8 cellular contexts compared by ENCODE assay signal in the genomic region with DNA sequence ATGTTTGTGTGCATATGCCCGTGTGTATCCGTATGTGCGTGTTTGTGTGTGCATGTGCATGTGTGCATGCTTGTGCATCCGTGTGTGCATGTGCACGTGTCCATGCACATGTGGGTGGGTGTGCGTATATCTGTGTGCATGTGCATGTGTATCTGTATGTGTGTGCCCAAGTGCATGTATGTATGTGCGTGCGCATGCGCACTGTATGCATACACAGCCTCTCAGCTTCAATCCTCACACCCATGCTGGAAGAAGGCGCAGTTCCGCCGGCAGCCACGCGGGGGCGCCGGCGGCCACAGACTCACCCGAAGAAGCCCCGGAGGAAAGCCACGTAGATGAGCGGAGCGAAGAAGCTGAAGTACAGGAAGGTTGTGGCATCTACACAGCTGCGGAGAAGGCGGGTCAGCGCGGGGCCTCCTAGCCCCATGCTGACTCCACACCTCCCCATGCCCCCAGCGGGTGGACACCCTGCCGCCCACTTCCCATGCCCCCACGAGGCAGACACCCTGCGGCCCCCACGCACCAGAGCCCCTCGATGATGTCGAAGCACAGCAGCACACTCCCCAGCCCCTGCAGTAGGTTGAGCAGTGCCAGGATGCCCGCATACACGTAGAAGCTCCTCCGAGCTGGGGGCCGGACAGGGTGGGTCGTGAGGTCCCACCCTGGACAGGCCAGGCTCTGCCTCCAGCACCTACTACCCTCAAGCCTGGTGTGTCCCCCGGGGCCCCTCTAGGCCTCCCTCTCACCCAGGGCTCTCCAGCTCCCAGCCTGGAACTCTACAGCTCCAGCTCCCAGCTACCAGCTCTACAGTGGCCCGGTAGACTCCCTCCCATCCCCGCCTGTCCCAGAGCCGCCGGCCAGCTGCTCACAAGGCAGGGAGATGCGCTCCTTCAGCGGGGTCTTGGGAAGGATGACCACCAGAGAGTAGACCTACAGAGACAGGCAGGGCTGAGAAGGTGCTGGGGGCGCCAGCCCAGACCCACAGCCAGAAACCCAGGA. TPM values are rescaled to one million over a fixed set of nuclear protein-coding genes. Genes with fewer than 3 reads are reported as not detected.
DNase-seq lines count a peak whose midpoint lies in the region; ATAC-seq and TF ChIP-seq lines count a peak whose summit lies in the region.

No MANE protein-coding gene starts in this region.

- intact Hi-C loops in colonic mucosa (cut with DNase I) (loop anchor here (10.0 kb wide), 1 partner anchor 260 kb away; no protein-coding TSS in a partner anchor), right lobe of liver (cut with DNase I) (no loop called here)

- H3K9ac ChIP-seq in colonic mucosa (ENCODE audit: low read depth in 2 of 2, low read length in 2 of 2), result no peak overlapping the region

- H3K4me3 ChIP-seq in colonic mucosa (no peak overlapping the region), right lobe of liver (no peak overlapping the region)

- ATAC-seq in GM19452 (IDR thresholded peaks at IDR 0.05; ENCODE audit: unreplicated experiment), result peak; percentile 75
- ATAC-seq in HG03565 (IDR thresholded peaks at IDR 0.05; ENCODE audit: unreplicated experiment), result peak; percentile 84
- peak; percentile 84 to 94 (median 90) for ATAC-seq in right lobe of liver

- H3K36me3 ChIP-seq in colonic mucosa (peaks cover 10% of the 10 kb centered on the region), right lobe of liver (peaks cover 0 to 13% (median 7%) of the 10 kb centered on the region in 4 donors)

- TF ChIP-seq CTCF in colonic mucosa (IDR thresholded peaks at IDR 0.05) (peak; percentile 98), right lobe of liver (IDR thresholded peaks at IDR 0.05) (peak; percentile 92 to 98 (median 94))

- H3K4me1 ChIP-seq in colonic mucosa (no peaks in the 10 kb centered on the region), right lobe of liver (peaks cover 0 to 9% (median 0%) of the 10 kb centered on the region in 4 donors)

- TF ChIP-seq POLR2A in right lobe of liver (IDR thresholded peaks at IDR 0.05), result no peak

- 11% methylated on average over 17 of the region's 46 CpGs for WGBS in right lobe of liver (ENCODE audit: insufficient coverage, low coverage, low lambda C conversion rate, missing lambda C conversion rate)

- H3K9me3 ChIP-seq in colonic mucosa (no peaks in the 10 kb centered on the region), right lobe of liver (no peaks in the 10 kb centered on the region)

- DNase-seq in CD1c-positive myeloid dendritic cell (ENCODE audit: extremely low spot score) (peak; percentile 90), NCI-H69 (lab: John Stamatoyannopoulos, UW) (peak; percentile 73), colonic mucosa (peak; percentile 91), right lobe of liver (peak; percentile 76 to 82 (median 82))
- DNase-seq in activated CD4-positive, alpha-beta T cell treated with anti-CD3 and anti-CD28 coated beads, Interleukin-2, amount 50 U/mL, for 1 hour, result peak; percentile 81
- peak; percentile 72 to 80 (median 74) for DNase-seq in stimulated activated CD4-positive, alpha-beta T cell treated with anti-CD3 and anti-CD28 coated beads, TNF-alpha, amount 100 ng/mL, for 24 hours (ENCODE audit: low read depth in 3 of 3)

- H3K27ac ChIP-seq in colonic mucosa, result no peak overlapping the region
- H3K27ac ChIP-seq in right lobe of liver, result no peak overlapping the region

- H3K27me3 ChIP-seq in colonic mucosa (no peaks in the 10 kb centered on the region), right lobe of liver (no peaks in the 10 kb centered on the region)

RNA-seq across cellular contexts. Expression of gene TPRA1, which starts 15.4 kb away (rescaled TPM):
- 10 to 100 TPM; 23.4 to 38.0 TPM for total RNA-seq in colonic mucosa
- 10 to 100 TPM; 13.9 to 25.9 (median 23.3) TPM for total RNA-seq in right lobe of liver

RNA-seq across cellular contexts. Expression of gene MCM2, which starts 23.0 kb away (rescaled TPM):
- 10 to 100 TPM; 14.7 to 93.0 TPM for total RNA-seq in colonic mucosa
- 10 to 100 TPM in 2 of 6 experiments, 1 to 10 TPM in 4; 1.6 to 25.3 (median 3.2) TPM for total RNA-seq in right lobe of liver

RNA-seq across cellular contexts. Expression of gene PODXL2, which starts 53.8 kb away (rescaled TPM):
- total RNA-seq in colonic mucosa, result 10 to 100 TPM; 12.1 to 19.0 TPM
- 1 to 10 TPM in 1 of 6 experiments, under 1 TPM in 5; 0.19 to 1.6 (median 0.63) TPM for total RNA-seq in right lobe of liver

Comparison
In these comparisons a context has a peak if more than half of its experiments do, and no peak if none do; other contexts are left out.
1. RNA of gene PODXL2, which starts 53.8 kb away (total RNA-seq): 12.1 to 19.0 TPM in colonic mucosa; 0.19 to 1.6 TPM in right lobe of liver; every median in the first group is over 4 times any median in the second.
2. Peak in every context shown above with its lines, with median percentiles within 50 percentile points of each other: DNase-seq and ATAC-seq.